In genomic region chrX:39764441-39764914, GRCh38 we compare ENCODE assay signal across 15 cellular contexts.
DNase-seq lines count a peak whose midpoint lies in the region; TF ChIP-seq lines count a peak whose summit lies in the region.
"Had no signal": no experiment of that assay in that cellular context is flagged by ENCODE, and none has a peak within 500 bp of the region (broad histone marks: within the 10 kb centered on the region; RNA-seq: fewer than 3 reads in every experiment).

No MANE protein-coding gene starts in this region.

- H3K4me1 ChIP-seq in HUES6 (ENCODE audit: control insufficient read depth, insufficient read depth, low read length) (peaks cover 44% of the 10 kb centered on the region), endodermal cell (ENCODE audit: control insufficient read depth, insufficient read depth, low read length) (no peaks in the 10 kb centered on the region)
- H3K4me1 ChIP-seq: parathyroid adenoma had no signal

- H3K27ac Mint-ChIP-seq in endodermal cell, result peak overlapping the region; percentile 47
- H3K27ac Mint-ChIP-seq: memory B cell, WTC11 had no signal

- H3K4me3 ChIP-seq in HUES6 (ENCODE audit: low read depth, low read length), result no peak overlapping the region
- H3K4me3 ChIP-seq in endodermal cell (ENCODE audit: low read length), result no peak overlapping the region

- peaks cover 36% of the 10 kb centered on the region for H3K4me1 Mint-ChIP-seq in endodermal cell
- H3K4me1 Mint-ChIP-seq: memory B cell had no signal

- H3K36me3 ChIP-seq in HUES6 (ENCODE audit: control insufficient read depth, insufficient read depth, low read length) (no peaks in the 10 kb centered on the region), endodermal cell (ENCODE audit: control insufficient read depth, insufficient read depth, low read length) (no peaks in the 10 kb centered on the region)

- TF ChIP-seq CTCF in endodermal cell (conservative IDR thresholded peaks at IDR 0.05), result no peak

- H3K9ac ChIP-seq in HUES6 (ENCODE audit: low read length) (peak overlapping the region; percentile 35), endodermal cell (ENCODE audit: extremely low read depth, low read length, poor library complexity, severe bottlenecking) (no peak overlapping the region)
- H3K9ac ChIP-seq: parathyroid adenoma had no signal

- H3K36me3 Mint-ChIP-seq in endodermal cell (ENCODE audit: low read depth), result no peaks in the 10 kb centered on the region
- H3K36me3 Mint-ChIP-seq: memory B cell, WTC11 had no signal

- H3K27me3 ChIP-seq in HUES6 (ENCODE audit: control insufficient read depth, insufficient read depth, low read length) (no peaks in the 10 kb centered on the region), endodermal cell (ENCODE audit: control insufficient read depth, insufficient read depth, low read length, poor library complexity, severe bottlenecking) (no peaks in the 10 kb centered on the region)

- peak; percentile 7 for DNase-seq in A172 (ENCODE audit: low spot score)
- DNase-seq in NCI-H69 (lab: John Stamatoyannopoulos, UW), result peak; percentile 94
- peak; percentile 69 for DNase-seq in endodermal cell
- DNase-seq in AG08395 (ENCODE audit: low spot score), result no peak
- DNase-seq in HUDEP-2 (lab: John Stamatoyannopoulos, UW; ENCODE audit: unreplicated experiment in 76 of 76), result no peak
- DNase-seq in activated CD4-positive, alpha-beta T cell treated with anti-CD3 and anti-CD28 coated beads for 4 hours, result no peak
- DNase-seq in RPMI8226, result no peak
- DNase-seq: activated CD8-positive, alpha-beta memory T cell treated with anti-CD3 and anti-CD28 coated beads, Interleukin-2, amount 50 U/mL, for 4 hours; HCEC 1CT; NCI-H187 treated with DMSO at 0.1 percent for 48 hours; SIG-M5 had no signal

- no peak overlapping the region for H3K4me3 Mint-ChIP-seq in endodermal cell
- H3K4me3 Mint-ChIP-seq: memory B cell, WTC11 had no signal

- 66 to 73% methylated on average over 4 to 10 of the region's 10 CpGs for WGBS in endodermal cell (ENCODE audit: insufficient coverage in 1 of 2, insufficient read length in 1 of 2), 2 experiments

- peaks cover 7% of the 10 kb centered on the region for H3K9me3 Mint-ChIP-seq in endodermal cell
- H3K9me3 Mint-ChIP-seq: memory B cell, WTC11 had no signal

- peaks cover 13% of the 10 kb centered on the region for H3K27me3 Mint-ChIP-seq in endodermal cell (ENCODE audit: insufficient read depth)

- H3K27ac ChIP-seq in HUES6 (ENCODE audit: low read depth, low read length) (no peak overlapping the region; the same call in 1 of the 2 replicates), endodermal cell (ENCODE audit: low read depth, low read length) (no peak overlapping the region)
- H3K27ac ChIP-seq: parathyroid adenoma had no signal

- H3K9me3 ChIP-seq in HUES6 (ENCODE audit: control insufficient read depth, insufficient read depth, low read depth, low read length) (no peaks in the 10 kb centered on the region), endodermal cell (ENCODE audit: control insufficient read depth, low read length) (no peaks in the 10 kb centered on the region)

Comparison
In these comparisons a context has a peak if more than half of its experiments do, and no peak if none do; other contexts are left out.
1. DNase-seq: peak in A172 (single experiment), NCI-H69 (single experiment) and endodermal cell (single experiment); none in AG08395 (single experiment), HUDEP-2 (0 of 76), activated CD4-positive, alpha-beta T cell treated with anti-CD3 and anti-CD28 coated beads for 4 hours (0 of 2) and RPMI8226 (single experiment).